In the genomic region with DNA sequence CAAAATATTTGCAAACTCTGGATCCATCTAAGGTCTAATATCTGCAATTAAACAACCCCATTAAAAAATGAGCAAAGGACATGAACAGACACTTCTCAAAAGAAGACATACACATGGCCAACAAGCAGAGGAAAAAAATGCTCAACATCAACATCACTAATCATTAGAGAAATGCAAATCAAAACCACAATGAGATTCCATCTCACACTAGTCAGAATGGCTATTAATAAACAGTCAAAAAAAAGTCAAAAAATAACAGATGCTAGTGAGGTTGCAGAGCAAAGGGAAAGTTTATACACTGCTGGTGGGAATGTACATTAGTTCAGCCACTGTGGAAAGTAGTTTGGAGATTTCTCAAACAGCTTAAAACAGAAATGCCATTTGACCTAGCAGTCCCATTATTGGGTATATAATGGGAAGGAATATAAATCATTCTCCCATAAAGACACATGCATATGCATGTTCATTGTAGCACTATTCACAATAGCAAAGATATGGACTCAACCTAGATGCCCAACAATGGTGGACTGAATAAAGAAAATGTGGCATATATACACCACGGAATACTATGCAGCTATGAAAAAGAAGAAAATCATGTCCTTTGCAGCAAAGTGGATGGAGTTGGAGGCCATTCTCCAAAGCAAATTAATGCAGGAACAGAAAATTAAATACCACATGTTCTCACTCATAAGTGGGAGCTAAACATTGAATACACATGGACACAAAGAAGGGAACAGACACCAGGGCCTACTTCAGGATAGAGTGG, we compare ENCODE assay signal across 11 cellular contexts. TPM values are rescaled to one million over a fixed set of nuclear protein-coding genes. Genes with fewer than 3 reads are reported as not detected.
DNase-seq lines count a peak whose midpoint lies in the region; ATAC-seq and TF ChIP-seq lines count a peak whose summit lies in the region.
"Had no signal": no experiment of that assay in that cellular context is flagged by ENCODE, and none has a peak within 500 bp of the region (broad histone marks: within the 10 kb centered on the region; RNA-seq: fewer than 3 reads in every experiment).

No MANE protein-coding gene starts in this region.

- TF ChIP-seq CTCF in neural cell (IDR thresholded peaks at IDR 0.05; ENCODE audit: poor library complexity, severe bottlenecking) (no peak), GM13977 (IDR thresholded peaks at IDR 0.05; ENCODE audit: extremely low read depth, insufficient read depth, missing control alignments) (no peak)

- no peaks in the 10 kb centered on the region for H3K27me3 ChIP-seq in neural cell (ENCODE audit: insufficient read depth, low read depth, low read length)

- H3K36me3 ChIP-seq in neural cell (ENCODE audit: insufficient read depth, low read length): peaks cover 5% of the 10 kb centered on the region

- H3K9me2 ChIP-seq in neural cell (ENCODE audit: insufficient read depth, low read length): no peaks in the 10 kb centered on the region

- H4K20me1 ChIP-seq in neural cell (ENCODE audit: insufficient read depth): no peaks in the 10 kb centered on the region

- no peaks in the 10 kb centered on the region for H3F3A ChIP-seq in neural cell (ENCODE audit: insufficient read depth, low read length, poor library complexity, severe bottlenecking)

- H3K9me3 ChIP-seq in neural cell (ENCODE audit: low read length): no peaks in the 10 kb centered on the region

- TF ChIP-seq RAD21 in neural cell (conservative IDR thresholded peaks at IDR 0.05): no peak

- no peak for TF ChIP-seq EP300 in neural cell (conservative IDR thresholded peaks at IDR 0.05; ENCODE audit: poor library complexity, severe bottlenecking)

- H3K4me2 ChIP-seq in neural cell (ENCODE audit: low read length): no peak overlapping the region

- H2AFZ ChIP-seq in neural cell (ENCODE audit: low read depth, low read length): no peak overlapping the region

- H3K4me3 ChIP-seq in GM08714 (ENCODE audit: low read length): peak overlapping the region; percentile 8; the same call in 1 of the 2 replicates
- peak overlapping the region; percentile 40 for H3K4me3 ChIP-seq in neural cell (ENCODE audit: low read length)
- H3K4me3 ChIP-seq: skin epidermis had no signal

- TF ChIP-seq POLR2A in erythroblast (IDR thresholded peaks at IDR 0.05; ENCODE audit: low read length): no peak

- H3K79me2 ChIP-seq in neural cell (replicated peaks; ENCODE audit: insufficient read depth, low read length): peaks cover 19% of the 10 kb centered on the region

- peak; percentile 56 for DNase-seq in astrocyte of the hippocampus (ENCODE audit: low read depth, low spot score)
- no peak for DNase-seq in GM13977 (ENCODE audit: low spot score)
- DNase-seq in NCI-H510A (lab: John Stamatoyannopoulos, UW): no peak
- DNase-seq in erythroblast (lab: John Stamatoyannopoulos, UW): no peak
- DNase-seq: NCI-H1417 treated with DMSO at 0.1 percent for 48 hours, SW 1271 had no signal

- no peak overlapping the region for H3K9ac ChIP-seq in neural cell (ENCODE audit: low read length)

- peak; percentile 34 for ATAC-seq in HG03565 (IDR thresholded peaks at IDR 0.05; ENCODE audit: unreplicated experiment)
- no peak for ATAC-seq in HG03039 (IDR thresholded peaks at IDR 0.05; ENCODE audit: unreplicated experiment)

- in situ Hi-C loops in GM13977 (cut with MboI; ENCODE audit: low pct_unique_long_range_greater_than_20kb, low sequenced_read_pairs, unreplicated experiment): no loop called here

- no peak overlapping the region for H3K27ac ChIP-seq in neural cell (ENCODE audit: low read length)
- H3K27ac ChIP-seq: skin epidermis had no signal

TF ChIP-seq in neural cell, 6 proteins besides CTCF, POLR2A, EP300 and RAD21:
- TF ChIP-seq POLR2AphosphoS5 (IDR thresholded peaks at IDR 0.05) (no peak), EZH2 (IDR thresholded peaks at IDR 0.05; ENCODE audit: borderline replicate concordance, insufficient read depth, low read length, poor library complexity, severe bottlenecking) (no peak), SMC3 (conservative IDR thresholded peaks at IDR 0.05; ENCODE audit: poor library complexity) (no peak), MXI1 (conservative IDR thresholded peaks at IDR 0.05; ENCODE audit: poor library complexity, severe bottlenecking) (no peak), TAF1 (IDR thresholded peaks at IDR 0.05; ENCODE audit: low read depth) (no peak)
- TF ChIP-seq, protein P1, sequence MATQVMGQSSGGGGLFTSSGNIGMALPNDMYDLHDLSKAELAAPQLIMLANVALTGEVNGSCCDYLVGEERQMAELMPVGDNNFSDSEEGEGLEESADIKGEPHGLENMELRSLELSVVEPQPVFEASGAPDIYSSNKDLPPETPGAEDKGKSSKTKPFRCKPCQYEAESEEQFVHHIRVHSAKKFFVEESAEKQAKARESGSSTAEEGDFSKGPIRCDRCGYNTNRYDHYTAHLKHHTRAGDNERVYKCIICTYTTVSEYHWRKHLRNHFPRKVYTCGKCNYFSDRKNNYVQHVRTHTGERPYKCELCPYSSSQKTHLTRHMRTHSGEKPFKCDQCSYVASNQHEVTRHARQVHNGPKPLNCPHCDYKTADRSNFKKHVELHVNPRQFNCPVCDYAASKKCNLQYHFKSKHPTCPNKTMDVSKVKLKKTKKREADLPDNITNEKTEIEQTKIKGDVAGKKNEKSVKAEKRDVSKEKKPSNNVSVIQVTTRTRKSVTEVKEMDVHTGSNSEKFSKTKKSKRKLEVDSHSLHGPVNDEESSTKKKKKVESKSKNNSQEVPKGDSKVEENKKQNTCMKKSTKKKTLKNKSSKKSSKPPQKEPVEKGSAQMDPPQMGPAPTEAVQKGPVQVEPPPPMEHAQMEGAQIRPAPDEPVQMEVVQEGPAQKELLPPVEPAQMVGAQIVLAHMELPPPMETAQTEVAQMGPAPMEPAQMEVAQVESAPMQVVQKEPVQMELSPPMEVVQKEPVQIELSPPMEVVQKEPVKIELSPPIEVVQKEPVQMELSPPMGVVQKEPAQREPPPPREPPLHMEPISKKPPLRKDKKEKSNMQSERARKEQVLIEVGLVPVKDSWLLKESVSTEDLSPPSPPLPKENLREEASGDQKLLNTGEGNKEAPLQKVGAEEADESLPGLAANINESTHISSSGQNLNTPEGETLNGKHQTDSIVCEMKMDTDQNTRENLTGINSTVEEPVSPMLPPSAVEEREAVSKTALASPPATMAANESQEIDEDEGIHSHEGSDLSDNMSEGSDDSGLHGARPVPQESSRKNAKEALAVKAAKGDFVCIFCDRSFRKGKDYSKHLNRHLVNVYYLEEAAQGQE (IDR thresholded peaks at IDR 0.05; ENCODE audit: borderline replicate concordance): no peak

RNA-seq across cellular contexts. Expression of a gene that starts 9.1 kb away (rescaled TPM):
- 4.7 and 5.4 TPM in 2 replicates for polyA plus RNA-seq in neural cell
- 17.8 and 18.8 TPM in 2 replicates for polyA minus RNA-seq in neural cell

RNA-seq across cellular contexts. Expression of a gene that starts 49.6 kb away (rescaled TPM):
- 35.4 and 36.2 TPM in 2 replicates for polyA plus RNA-seq in neural cell
- polyA minus RNA-seq in neural cell: 24.8 and 27.5 TPM in 2 replicates
